Comparison of ENCODE assay signal across 1 cellular context in genomic region chr4:101136373-101137370, GRCh38.
TF ChIP-seq lines count a peak whose summit lies in the region.

No MANE protein-coding gene starts in this region.

TF ChIP-seq in HEK293, 187 proteins besides CTCF, POLR2A, EP300 and RAD21 (continued from another document):
- peak; percentile 86 for TF ChIP-seq ZBTB44 (tag by site-specific recombination; IDR thresholded peaks at IDR 0.05)
- TF ChIP-seq ZNF555 (tag by site-specific recombination; conservative IDR thresholded peaks at IDR 0.05) = no peak
- no peak for TF ChIP-seq ZNF692 (tag by site-specific recombination; IDR thresholded peaks at IDR 0.05)
- no peak for TF ChIP-seq ZNF433 (tag by site-specific recombination; IDR thresholded peaks at IDR 0.05; ENCODE audit: low read depth)
- no peak for TF ChIP-seq TCF7L2 (IDR thresholded peaks at IDR 0.05; ENCODE audit: borderline replicate concordance, low read depth, low read length)
- TF ChIP-seq OSR2 (tag by site-specific recombination; IDR thresholded peaks at IDR 0.05) = peak; percentile 38; the same call in 1 of the 2 replicates
